In the genomic region with DNA sequence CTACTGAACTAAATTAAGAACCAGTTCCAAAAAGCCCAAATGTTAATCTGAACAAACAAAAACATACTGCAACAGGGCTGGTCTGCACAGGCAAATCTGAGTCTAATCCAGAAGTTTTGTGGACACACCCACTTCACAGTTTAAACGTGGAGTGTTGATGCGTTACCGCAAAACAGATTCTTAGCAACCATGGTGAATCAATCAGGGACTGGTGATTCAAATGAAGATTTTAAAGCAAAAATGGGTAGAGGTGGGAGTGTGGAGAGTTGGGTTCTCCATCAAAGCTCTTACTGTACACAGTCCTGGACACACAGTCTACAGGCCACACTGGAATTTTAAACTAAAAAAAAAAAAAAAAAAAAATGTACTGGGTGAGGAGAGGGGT, we compare ENCODE assay signal across 9 cellular contexts. TPM values are rescaled to one million over a fixed set of nuclear protein-coding genes. Genes with fewer than 3 reads are reported as not detected.
DNase-seq lines count a peak whose midpoint lies in the region; ATAC-seq and TF ChIP-seq lines count a peak whose summit lies in the region.
"Had no signal": no experiment of that assay in that cellular context is flagged by ENCODE, and none has a peak within 500 bp of the region (broad histone marks: within the 10 kb centered on the region; RNA-seq: fewer than 3 reads in every experiment).

No MANE protein-coding gene starts in this region.

- H3K27ac ChIP-seq in stomach (peak overlapping the region; percentile 25 to 99 (median 98)), WERI-Rb-1 (no peak overlapping the region)

- no peak for TF ChIP-seq POLR2A in stomach (IDR thresholded peaks at IDR 0.05)

- peaks cover 0 to 3% (median 0%) of the 10 kb centered on the region in 3 donors for H3K27me3 ChIP-seq in stomach
- H3K27me3 ChIP-seq in WERI-Rb-1 (ENCODE audit: insufficient read depth, low read depth, severe bottlenecking) = no peaks in the 10 kb centered on the region

- H3K4me1 ChIP-seq in stomach = peaks cover 73 to 98% (median 88%) of the 10 kb centered on the region in 4 donors

- peak; percentile 17 for ATAC-seq in Right ventricle myocardium inferior
- no peak for ATAC-seq in Right ventricle myocardium superior (ENCODE audit: poor library complexity)
- peak; percentile 31 to 45 for ATAC-seq in activated T-cell treated with anti-CD3 and anti-CD28 coated beads, Interleukin-2, amount 50 U/mL, for 4 hours
- no peak for ATAC-seq in HG03159 (IDR thresholded peaks at IDR 0.05; ENCODE audit: unreplicated experiment)

- H3K9me3 ChIP-seq in stomach (no peaks in the 10 kb centered on the region), WERI-Rb-1 (ENCODE audit: severe bottlenecking) (no peaks in the 10 kb centered on the region)

- TF ChIP-seq CTCF in glutamatergic neuron (IDR thresholded peaks at IDR 0.05; ENCODE audit: partially characterized antibody, unreplicated experiment) (no peak), stomach (IDR thresholded peaks at IDR 0.05) (no peak), WERI-Rb-1 (IDR thresholded peaks at IDR 0.05; ENCODE audit: low read depth, low read length) (no peak)

- no peak for TF ChIP-seq EP300 in stomach (IDR thresholded peaks at IDR 0.05)

- intact Hi-C loops in Right ventricle myocardium inferior (cut with DNase I) (no loop called here), Right ventricle myocardium superior (cut with DNase I) (no loop called here), stomach (cut with DNase I; ENCODE audit: low total_unique reads) (no loop called here)

- H3K4me1 Mint-ChIP-seq in activated T-cell treated with anti-CD3 and anti-CD28 coated beads, Interleukin-2, amount 50 U/mL, for 4 hours (ENCODE audit: low read depth) = peaks cover 82% of the 10 kb centered on the region
- peaks cover 72% of the 10 kb centered on the region for H3K4me1 Mint-ChIP-seq in glutamatergic neuron (ENCODE audit: low read depth, unreplicated experiment)

- H3K36me3 ChIP-seq in stomach (peaks cover 0 to 16% (median 7%) of the 10 kb centered on the region in 4 donors), WERI-Rb-1 (no peaks in the 10 kb centered on the region)

- H3K36me3 Mint-ChIP-seq in activated T-cell treated with anti-CD3 and anti-CD28 coated beads, Interleukin-2, amount 50 U/mL, for 4 hours (ENCODE audit: insufficient read depth) = peaks cover 13% of the 10 kb centered on the region
- peaks cover 20% of the 10 kb centered on the region for H3K36me3 Mint-ChIP-seq in glutamatergic neuron (ENCODE audit: unreplicated experiment)

- no peaks in the 10 kb centered on the region for H3K9me3 Mint-ChIP-seq in activated T-cell treated with anti-CD3 and anti-CD28 coated beads, Interleukin-2, amount 50 U/mL, for 4 hours
- H3K9me3 Mint-ChIP-seq in glutamatergic neuron (ENCODE audit: unreplicated experiment) = peaks cover 20% of the 10 kb centered on the region

- no peaks in the 10 kb centered on the region for H3K27me3 Mint-ChIP-seq in activated T-cell treated with anti-CD3 and anti-CD28 coated beads, Interleukin-2, amount 50 U/mL, for 4 hours (ENCODE audit: low read depth)
- H3K27me3 Mint-ChIP-seq in glutamatergic neuron (ENCODE audit: unreplicated experiment) = peaks cover 24% of the 10 kb centered on the region
- H3K27me3 Mint-ChIP-seq: activated naive CD8-positive, alpha-beta T cell had no signal

- H3K4me3 Mint-ChIP-seq in activated T-cell treated with anti-CD3 and anti-CD28 coated beads, Interleukin-2, amount 50 U/mL, for 4 hours = no peak overlapping the region
- peak overlapping the region; percentile 96 for H3K4me3 Mint-ChIP-seq in glutamatergic neuron (ENCODE audit: unreplicated experiment)

- peak overlapping the region; percentile 73 for H3K27ac Mint-ChIP-seq in glutamatergic neuron (ENCODE audit: unreplicated experiment)
- H3K27ac Mint-ChIP-seq: activated naive CD8-positive, alpha-beta T cell had no signal

- H3K4me3 ChIP-seq in stomach (peak overlapping the region in 1 of 4 donors; percentile 73), WERI-Rb-1 (ENCODE audit: low read depth, low read length) (no peak overlapping the region)

- DNase-seq in Right ventricle myocardium inferior (ENCODE audit: missing footprints) (no peak), Right ventricle myocardium superior (no peak), glutamatergic neuron (no peak), stomach (no peak), NCI-H1694 treated with DMSO at 0.1 percent for 48 hours (lab: John Stamatoyannopoulos, UW) (no peak), WERI-Rb-1 (no peak)
- no peak for DNase-seq in activated T-cell treated with anti-CD3 and anti-CD28 coated beads, Interleukin-2, amount 50 U/mL, for 4 hours

- WGBS in stomach, 5 donors = 4 to 18% (median 14%) methylated on average over 3 of the region's 3 CpGs

RNA-seq across cellular contexts. Expression of a gene that starts 5.2 kb away (rescaled TPM):
- total RNA-seq in Right ventricle myocardium inferior (212 TPM), Right ventricle myocardium superior (157 TPM), glutamatergic neuron (ENCODE audit: unreplicated experiment) (925 TPM), stomach (1,000 to 10,000 TPM in 1 of 5 donors, 100 to 1,000 TPM in 4; 292 to 1,332 (median 460) TPM)
- 100 to 1,000 TPM in 1 of 3 donors, 10 to 100 TPM in 2; 60.6 to 104 (median 75.1) TPM for total RNA-seq in activated T-cell treated with anti-CD3 and anti-CD28 coated beads, Interleukin-2, amount 50 U/mL, for 4 hours
- 100 to 1,000 TPM; 600 to 928 (median 774) TPM for polyA plus RNA-seq in stomach

Comparison
In these comparisons a context has a peak if more than half of its experiments do, and no peak if none do; other contexts are left out.
1. ATAC-seq: peak in Right ventricle myocardium inferior (single experiment) and activated T-cell treated with anti-CD3 and anti-CD28 coated beads, Interleukin-2, amount 50 U/mL, for 4 hours (2 of 2); none in Right ventricle myocardium superior (single experiment) and HG03159 (single experiment).